1 cellular context compared by ENCODE assay signal in genomic region chr14:77799863-77800730, GRCh38.
TF ChIP-seq lines count a peak whose summit lies in the region.

ADCK1 (plus strand) TSS chr14:77800109; CDS start chr14:77818979, 18,870 bp downstream.

TF ChIP-seq in K562, 482 proteins besides CTCF, POLR2A, EP300 and RAD21 (continued from another document and continues in another):
- TF ChIP-seq NKRF (IDR thresholded peaks at IDR 0.05; ENCODE audit: borderline replicate concordance): peak; percentile 86
- TF ChIP-seq JUNB (CRISPR knock-in tag; conservative IDR thresholded peaks at IDR 0.05): no peak
- no peak for TF ChIP-seq EHMT2 (IDR thresholded peaks at IDR 0.05)
- TF ChIP-seq ZNF124 (CRISPR knock-in tag; IDR thresholded peaks at IDR 0.05): no peak
- TF ChIP-seq CTBP1 (IDR thresholded peaks at IDR 0.05; ENCODE audit: borderline replicate concordance): peak; percentile 39; the same call in 1 of the 2 replicates
- no peak for TF ChIP-seq POLR2AphosphoS2 (IDR thresholded peaks at IDR 0.05; ENCODE audit: low read length)
- TF ChIP-seq FOS (IDR thresholded peaks at IDR 0.05; ENCODE audit: extremely low read depth, insufficient read length): no peak
- no peak for TF ChIP-seq NEUROD1 (IDR thresholded peaks at IDR 0.05; ENCODE audit: borderline replicate concordance, low read depth, low read length, partially characterized antibody)
- TF ChIP-seq TRIM28 (IDR thresholded peaks at IDR 0.05): no peak
- no peak for TF ChIP-seq ZFP36 (IDR thresholded peaks at IDR 0.05; ENCODE audit: low read depth, low read length, partially characterized antibody)
- 0 out of 2 replicates have a peak, but pooled peaks have one; percentile 37 for TF ChIP-seq ZNF740 (CRISPR knock-in tag; IDR thresholded peaks at IDR 0.05)
- no peak for TF ChIP-seq ZNF740 (tag; IDR thresholded peaks at IDR 0.05)
- no peak for TF ChIP-seq PHF21A (IDR thresholded peaks at IDR 0.05; ENCODE audit: borderline replicate concordance, low read depth)
- 0 out of 4 replicates have a peak, but pooled peaks of 1 of the 2 experiments have one; percentile 26 for TF ChIP-seq ETV6 (IDR thresholded peaks at IDR 0.05; ENCODE audit: borderline replicate concordance in 1 of 2, low read depth in 2 of 2, low read length in 1 of 2)
- TF ChIP-seq ETV6 (CRISPR knock-in tag; IDR thresholded peaks at IDR 0.05; ENCODE audit: borderline replicate concordance): no peak
- TF ChIP-seq ETS2 (tag; IDR thresholded peaks at IDR 0.05; ENCODE audit: borderline replicate concordance, poor library complexity, severe bottlenecking): no peak
- no peak for TF ChIP-seq MEF2D (tag; conservative IDR thresholded peaks at IDR 0.05; ENCODE audit: low read depth)
- TF ChIP-seq POLR3G (IDR thresholded peaks at IDR 0.05; ENCODE audit: extremely low read depth, insufficient read length, insufficient replicate concordance): no peak
- TF ChIP-seq ZBTB43 (CRISPR knock-in tag; IDR thresholded peaks at IDR 0.05): no peak
- TF ChIP-seq ZNF518B (CRISPR knock-in tag; IDR thresholded peaks at IDR 0.05): no peak
- TF ChIP-seq SPI1 (IDR thresholded peaks at IDR 0.05; ENCODE audit: borderline replicate concordance, low read depth, low read length): no peak
- TF ChIP-seq MEIS2 (IDR thresholded peaks at IDR 0.05; ENCODE audit: partially characterized antibody): no peak
- no peak for TF ChIP-seq E2F5 (CRISPR knock-in tag; IDR thresholded peaks at IDR 0.05)
- no peak for TF ChIP-seq ZHX1 (conservative IDR thresholded peaks at IDR 0.05; ENCODE audit: low read length)
- TF ChIP-seq ARNT (IDR thresholded peaks at IDR 0.05): no peak
- no peak; the same call in 1 of the 2 replicates for TF ChIP-seq HLTF (IDR thresholded peaks at IDR 0.05)
- no peak for TF ChIP-seq MAFF (IDR thresholded peaks at IDR 0.05; ENCODE audit: low read length)
- no peak for TF ChIP-seq LCOR (CRISPR knock-in tag; IDR thresholded peaks at IDR 0.05)
- no peak for TF ChIP-seq LARP7 (IDR thresholded peaks at IDR 0.05)
- TF ChIP-seq BMI1 (IDR thresholded peaks at IDR 0.05; ENCODE audit: low read length): no peak
- no peak for TF ChIP-seq HDAC3 (IDR thresholded peaks at IDR 0.05; ENCODE audit: borderline replicate concordance, partially characterized antibody)
- peak; percentile 19; the same call in 1 of the 2 replicates for TF ChIP-seq FOXP4 (CRISPR knock-in tag; IDR thresholded peaks at IDR 0.05; ENCODE audit: borderline replicate concordance)
- TF ChIP-seq ZNF174 (CRISPR knock-in tag; IDR thresholded peaks at IDR 0.05): no peak
- TF ChIP-seq MTA1 (IDR thresholded peaks at IDR 0.05; ENCODE audit: borderline replicate concordance): no peak
- no peak for TF ChIP-seq ZC3H8 (IDR thresholded peaks at IDR 0.05)
- no peak for TF ChIP-seq ZNF444 (CRISPR knock-in tag; IDR thresholded peaks at IDR 0.05)
- no peak for TF ChIP-seq ATF6 (CRISPR knock-in tag; IDR thresholded peaks at IDR 0.05)
- no peak for TF ChIP-seq NFE2L1 (tag; IDR thresholded peaks at IDR 0.05; ENCODE audit: borderline replicate concordance, low read depth)
- TF ChIP-seq ZNF217 (CRISPR knock-in tag; IDR thresholded peaks at IDR 0.05): no peak
- TF ChIP-seq HDAC1 (IDR thresholded peaks at IDR 0.05): peak; percentile 62 to 98; a peak in 2 of 4 replicates
- no peak for TF ChIP-seq XRCC5 (IDR thresholded peaks at IDR 0.05; ENCODE audit: low read depth, low read length)
- TF ChIP-seq SLC30A9 (CRISPR knock-in tag; IDR thresholded peaks at IDR 0.05): no peak
- TF ChIP-seq RBM22 (IDR thresholded peaks at IDR 0.05; ENCODE audit: low read depth, low read length, poor library complexity, severe bottlenecking): no peak
- TF ChIP-seq RBFOX2 (IDR thresholded peaks at IDR 0.05; ENCODE audit: low read depth, low read length): peak; percentile 91
- TF ChIP-seq MCM5 (IDR thresholded peaks at IDR 0.05; ENCODE audit: low read depth): no peak
- TF ChIP-seq ELK3 (CRISPR knock-in tag; IDR thresholded peaks at IDR 0.05): no peak
